Comparison of ENCODE assay signal across 10 cellular contexts in the genomic region with DNA sequence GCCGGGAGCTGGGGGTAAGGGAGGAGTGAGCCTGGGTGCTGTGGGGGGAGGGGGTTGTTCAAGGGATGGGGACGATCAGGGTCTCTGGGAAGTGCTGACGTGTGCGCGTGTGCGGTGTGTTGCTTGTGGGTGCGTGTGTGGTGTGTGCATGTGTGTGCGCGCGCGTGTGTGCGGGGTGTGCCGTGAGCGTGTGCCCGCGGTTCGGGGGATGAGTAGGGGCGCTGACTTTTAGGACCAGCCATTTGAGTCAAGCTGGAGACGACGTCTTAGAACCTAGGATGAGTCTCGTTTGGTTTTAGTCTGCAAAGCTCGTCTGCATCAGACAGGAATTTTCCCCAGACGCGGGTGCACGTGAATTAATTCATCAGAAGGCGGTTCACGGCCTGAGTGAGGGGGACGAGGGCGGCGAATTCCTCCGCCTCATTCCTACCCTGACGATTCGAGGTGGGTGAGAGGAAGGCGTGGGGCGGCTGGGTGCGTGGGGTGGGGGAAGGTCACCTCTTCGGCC. TPM values are rescaled to one million over a fixed set of nuclear protein-coding genes. Genes with fewer than 3 reads are reported as not detected.
A peak's percentile ranks its signal among the peaks of the same experiment; 100 is the strongest.
DNase-seq lines count a peak whose midpoint lies in the region; ATAC-seq, FAIRE-seq and TF ChIP-seq lines count a peak whose summit lies in the region.
"Had no signal": no experiment of that assay in that cellular context is flagged by ENCODE, and none has a peak within 500 bp of the region (broad histone marks: within the 10 kb centered on the region; RNA-seq: fewer than 3 reads in every experiment).

No MANE protein-coding gene starts in this region.

- TF ChIP-seq RAD21 in H1 (IDR thresholded peaks at IDR 0.05 in 1 of 2, conservative IDR thresholded peaks at IDR 0.05 in 1 of 2; ENCODE audit: low read depth in 2 of 2, low read length in 2 of 2) = no peak

- H2BK15ac ChIP-seq in H1 (ENCODE audit: low read length) = no peak overlapping the region

- peak overlapping the region; percentile 69 for H3K27ac Mint-ChIP-seq in T-helper 1 cell treated with Interleukin-12 subunit alpha and Interleukin-12 subunit beta and Interleukin-4 antibody, amounts not matched to agents 30 μg/mL and 1 μg/mL, for 36 hours

- H3K36me3 Mint-ChIP-seq in T-helper 1 cell treated with Interleukin-12 subunit alpha and Interleukin-12 subunit beta and Interleukin-4 antibody, amounts not matched to agents 30 μg/mL and 1 μg/mL, for 36 hours (ENCODE audit: low read depth) = peaks cover 3% of the 10 kb centered on the region

- FAIRE-seq in H1 (lab: Jason Lieb, UNC) = no peak
- no peak for FAIRE-seq in GM12891 (lab: Jason Lieb, UNC)

- H3K4me3 ChIP-seq in NT2/D1 (ENCODE audit: insufficient read length, low read depth) (peak overlapping the region; percentile 65), H1 (ENCODE audit: extremely low read depth in 1 of 4, insufficient read depth in 2 of 4, low read depth in 3 of 4, low read length in 4 of 4) (peak overlapping the region; percentile 55 to 69 (median 66))

- ATAC-seq in HG02981 (IDR thresholded peaks at IDR 0.05; ENCODE audit: unreplicated experiment) (no peak), GM19395 (IDR thresholded peaks at IDR 0.05; ENCODE audit: unreplicated experiment) (no peak)

- H3K14ac ChIP-seq in H1 (ENCODE audit: insufficient read length) = no peak overlapping the region

- POLR2A ChIA-PET in H1 (lab: Charles Lee; ENCODE audit: partially characterized antibody) = interaction anchor here (0.7 to 1.6 kb wide), 12 partner anchors 12 to 271 kb away, joined by 3 to 8 read pairs (median 3); a partner anchor contains a TSS

- peaks cover 11% of the 10 kb centered on the region for H3K4me1 ChIP-seq in NT2/D1 (ENCODE audit: insufficient read depth, insufficient read length)
- peaks cover 0 to 20% (median 12%) of the 10 kb centered on the region in 4 experiments; a peak in 6 of 7 replicates for H3K4me1 ChIP-seq in H1 (replicated peaks in 1 of 4; ENCODE audit: control insufficient read depth in 3 of 4, insufficient read depth in 4 of 4, low read length in 3 of 4)

- H3K9me3 Mint-ChIP-seq in T-helper 1 cell treated with Interleukin-12 subunit alpha and Interleukin-12 subunit beta and Interleukin-4 antibody, amounts not matched to agents 30 μg/mL and 1 μg/mL, for 36 hours = peaks cover 8% of the 10 kb centered on the region

- no peak overlapping the region for H3K4ac ChIP-seq in H1 (replicated peaks; ENCODE audit: insufficient read length, low read depth, low read length)

- no peaks in the 10 kb centered on the region for H3K79me1 ChIP-seq in H1 (ENCODE audit: low read depth, low read length)

- H3K18ac ChIP-seq in H1 (ENCODE audit: extremely low read depth, low read length) = peak overlapping the region; percentile 51

- H2AFZ ChIP-seq in H1 (ENCODE audit: low read length) = 0 out of 2 replicates have a peak overlapping the region, but pooled peaks have one; percentile 40

- no peak overlapping the region; the same call in 1 of the 2 replicates for H2BK20ac ChIP-seq in H1 (ENCODE audit: low read length)

- H3K4me2 ChIP-seq in H1 (ENCODE audit: insufficient read depth in 1 of 2, low read depth in 2 of 2, low read length in 2 of 2) = peak overlapping the region; percentile 79 to 100

- peaks cover 57% of the 10 kb centered on the region for H3K27me3 Mint-ChIP-seq in T-helper 1 cell treated with Interleukin-12 subunit alpha and Interleukin-12 subunit beta and Interleukin-4 antibody, amounts not matched to agents 30 μg/mL and 1 μg/mL, for 36 hours (ENCODE audit: low read depth)

- H2AK5ac ChIP-seq in H1 (ENCODE audit: low read depth, low read length) = no peak overlapping the region

- CTCF ChIA-PET in H1 (lab: Charles Lee; ENCODE audit: partially characterized antibody) = interaction anchor here (0.6 to 1.5 kb wide), 3 partner anchors 26 to 1205 kb away, joined by 3 read pairs; no protein-coding TSS in a partner anchor

- H3K9ac ChIP-seq in NT2/D1 (ENCODE audit: insufficient read length, low read depth) (peak overlapping the region; percentile 69), H1 (replicated peaks in 1 of 4; ENCODE audit: extremely low read depth in 1 of 4, low read depth in 3 of 4, low read length in 3 of 4) (0 out of 7 replicates have a peak overlapping the region, but pooled peaks of 1 of the 4 experiments have one; percentile 21)

- peaks cover 2 to 15% of the 10 kb centered on the region in 2 experiments for H4K20me1 ChIP-seq in H1 (replicated peaks in 1 of 2; ENCODE audit: control insufficient read depth in 1 of 2, insufficient read depth in 2 of 2, low read length in 2 of 2)

- H2BK5ac ChIP-seq in H1 (ENCODE audit: low read depth, low read length) = peak overlapping the region; percentile 44; the same call in 1 of the 2 replicates

- no peak for TF ChIP-seq CTCF in H1 (IDR thresholded peaks at IDR 0.05; ENCODE audit: control extremely low read depth in 1 of 3, insufficient read depth in 1 of 3, low read depth in 1 of 3, low read length in 3 of 3)

- WGBS in H1 (ENCODE audit: extremely low coverage in 1 of 2, insufficient coverage in 1 of 2, insufficient read length in 1 of 2, insufficient replicate concordance in 2 of 2, low coverage in 1 of 2, low lambda C conversion rate in 2 of 2, missing lambda C conversion rate in 1 of 2), 2 experiments = 3% methylated on average over 23 of the region's 37 CpGs; no CpG with 5 or more reads in 1 of the 2 experiments

- peak overlapping the region; percentile 96; the same call in 1 of the 2 replicates for H2BK12ac ChIP-seq in H1 (ENCODE audit: low read depth, low read length)

- H4K91ac ChIP-seq in H1 (replicated peaks; ENCODE audit: insufficient read length, low read length) = peak overlapping the region; percentile 76

- no peak overlapping the region for H4K5ac ChIP-seq in H1 (ENCODE audit: insufficient read length, low read depth, low read length)

- DNase-seq in T-helper 1 cell = no peak
- peak; percentile 30 for DNase-seq in NT2/D1 (ENCODE audit: low read depth, low spot score)
- DNase-seq in H1 (ENCODE audit: low read depth in 1 of 2, low spot score in 2 of 2) = no peak
- DNase-seq in putamen (ENCODE audit: low spot score) = peak; percentile 57
- no peak for DNase-seq in GM12891 (ENCODE audit: insufficient read length, low spot score)
- DNase-seq: NCI-H1092 had no signal

- no peak for TF ChIP-seq EP300 in H1 (IDR thresholded peaks at IDR 0.05; ENCODE audit: borderline replicate concordance in 1 of 2, low read depth in 2 of 2, low read length in 2 of 2)

- no peaks in the 10 kb centered on the region for H3K9me3 ChIP-seq in NT2/D1 (ENCODE audit: insufficient read depth, low read length)
- no peaks in the 10 kb centered on the region for H3K9me3 ChIP-seq in H1 (ENCODE audit: insufficient read depth in 2 of 2, low read depth in 1 of 2, low read length in 1 of 2)

- H3K4me3 Mint-ChIP-seq in T-helper 1 cell treated with Interleukin-12 subunit alpha and Interleukin-12 subunit beta and Interleukin-4 antibody, amounts not matched to agents 30 μg/mL and 1 μg/mL, for 36 hours = no peak overlapping the region

- no peaks in the 10 kb centered on the region for H3K79me2 ChIP-seq in H1 (ENCODE audit: control insufficient read depth in 1 of 2, insufficient read depth in 2 of 2, low read length in 2 of 2)

- no peak overlapping the region for H3K56ac ChIP-seq in H1 (replicated peaks; ENCODE audit: insufficient read length, low read depth, low read length)

- no peak overlapping the region for H3K27ac ChIP-seq in H1 (ENCODE audit: low read depth, low read length)

- no peak overlapping the region for H3K23ac ChIP-seq in H1 (ENCODE audit: insufficient read length)

- H3K27me3 ChIP-seq in NT2/D1 (ENCODE audit: insufficient read depth, insufficient read length) = peaks cover 59% of the 10 kb centered on the region
- peaks cover 59 to 77% (median 69%) of the 10 kb centered on the region in 4 experiments for H3K27me3 ChIP-seq in H1 (replicated peaks in 1 of 4; ENCODE audit: control insufficient read depth in 3 of 4, extremely low read depth in 1 of 4, insufficient read depth in 3 of 4, low read length in 3 of 4)

- H3K4me1 Mint-ChIP-seq in T-helper 1 cell treated with Interleukin-12 subunit alpha and Interleukin-12 subunit beta and Interleukin-4 antibody, amounts not matched to agents 30 μg/mL and 1 μg/mL, for 36 hours (ENCODE audit: low read depth) = peaks cover 3% of the 10 kb centered on the region

- no peak overlapping the region for H2BK120ac ChIP-seq in H1 (replicated peaks; ENCODE audit: low read depth, low read length)

- H4K8ac ChIP-seq in H1 (ENCODE audit: extremely low read depth, insufficient read depth, low read length) = peak overlapping the region; percentile 11; the same call in 1 of the 2 replicates

- peaks cover 2% of the 10 kb centered on the region for H3K36me3 ChIP-seq in NT2/D1 (ENCODE audit: insufficient read depth, insufficient read length, low read length)
- H3K36me3 ChIP-seq in H1 (ENCODE audit: control insufficient read depth in 2 of 4, insufficient read depth in 4 of 4, low read length in 3 of 4) = no peaks in the 10 kb centered on the region

- peaks cover 15% of the 10 kb centered on the region for H3K23me2 ChIP-seq in H1 (ENCODE audit: low read depth, low read length)

- TF ChIP-seq POLR2A in H1 (IDR thresholded peaks at IDR 0.05; ENCODE audit: control extremely low read depth in 1 of 2, low read depth in 2 of 2, low read length in 2 of 2) (no peak), GM12891 (IDR thresholded peaks at IDR 0.05; ENCODE audit: low read depth, low read length) (no peak)

RNA-seq across cellular contexts. Expression of a gene that starts 0.9 kb away (rescaled TPM):
- total RNA-seq in H1 (2021; fragmentation: NEBNext Ultra II Directional; extraction: Animal tissue kit (Norgen Biotek cat#: 25700)) = 0.35 TPM in 1 of 2 replicates, not detected in the other
- polyA plus RNA-seq in H1 (2011; rRNA removed) = 0.08 and 0.14 TPM in 2 replicates
- 0.06 TPM for polyA plus RNA-seq in H1 (2011; cell fraction: cytosol; rRNA removed)
- polyA plus RNA-seq in H1 (2011; cell fraction: nucleus; rRNA removed) = 0.14 TPM
- 0.16 TPM in 1 of 4 replicates, not detected in the others for polyA plus RNA-seq in H1 (2012, experiment 1 of 2)
- polyA plus RNA-seq in H1 (2012, experiment 2 of 2) = 0.07 TPM
- 0.08 TPM for polyA plus RNA-seq in H1 (2013, experiment 1 of 2)
- 0.13 TPM for polyA plus RNA-seq in H1 (2013, experiment 2 of 2)
- not detected in 2 replicates for polyA minus RNA-seq in H1 (2011; rRNA and poly(A)+ RNA removed)
- polyA minus RNA-seq in H1 (2011; cell fraction: cytosol; rRNA and poly(A)+ RNA removed) = not detected
- polyA minus RNA-seq in H1 (2011; cell fraction: nucleus; rRNA and poly(A)+ RNA removed) = not detected
- not detected for polyA plus RNA-seq in GM12891 (2012; ENCODE audit: low read depth, missing spikeins)
- polyA plus RNA-seq: urinary bladder had no signal

RNA-seq across cellular contexts. Expression of a gene that starts 48.3 kb away (rescaled TPM):
- 4.1 and 4.5 TPM in 2 replicates for total RNA-seq in H1 (2021; fragmentation: NEBNext Ultra II Directional; extraction: Animal tissue kit (Norgen Biotek cat#: 25700))
- polyA plus RNA-seq in H1 (2011; rRNA removed) = 8.0 and 8.4 TPM in 2 replicates
- polyA plus RNA-seq in H1 (2011; cell fraction: cytosol; rRNA removed) = 11.1 TPM
- polyA plus RNA-seq in H1 (2011; cell fraction: nucleus; rRNA removed) = 14.3 TPM
- 9.1 to 17.0 TPM (median 14.1 TPM) in 4 replicates for polyA plus RNA-seq in H1 (2012, experiment 1 of 2)
- 4.3 TPM for polyA plus RNA-seq in H1 (2012, experiment 2 of 2)
- 1.3 TPM for polyA plus RNA-seq in H1 (2013, experiment 1 of 2)
- 2.1 TPM for polyA plus RNA-seq in H1 (2013, experiment 2 of 2)
- 11.1 and 16.4 TPM in 2 replicates for polyA minus RNA-seq in H1 (2011; rRNA and poly(A)+ RNA removed)
- 6.8 TPM for polyA minus RNA-seq in H1 (2011; cell fraction: cytosol; rRNA and poly(A)+ RNA removed)
- 9.4 TPM for polyA minus RNA-seq in H1 (2011; cell fraction: nucleus; rRNA and poly(A)+ RNA removed)
- polyA plus RNA-seq in GM12891 (2012; ENCODE audit: low read depth, missing spikeins) = 11.3 TPM

Comparison
In these comparisons a context has a peak if more than half of its experiments do, and no peak if none do; other contexts are left out.
1. DNase-seq: peak in NT2/D1 (single experiment) and putamen (single experiment); none in T-helper 1 cell (0 of 5), H1 (0 of 2) and GM12891 (single experiment).